9 cellular contexts compared by ENCODE assay signal in genomic region chr11:70568504-70569172, GRCh38.
DNase-seq lines count a peak whose midpoint lies in the region; ATAC-seq and TF ChIP-seq lines count a peak whose summit lies in the region.
"Had no signal": no experiment of that assay in that cellular context is flagged by ENCODE, and none has a peak within 500 bp of the region (broad histone marks: within the 10 kb centered on the region; RNA-seq: fewer than 3 reads in every experiment).

No MANE protein-coding gene starts in this region.

- H3K4me1 ChIP-seq in GM23248 (ENCODE audit: insufficient read depth) (0 out of 2 replicates have a peak, but pooled peaks cover 10% of the 10 kb centered on the region), skeletal muscle tissue (ENCODE audit: control insufficient read depth in 3 of 3, insufficient read depth in 3 of 3, low read length in 3 of 3) (peaks cover 7 to 16% (median 13%) of the 10 kb centered on the region in 3 donors)

- H3K4me3 ChIP-seq in GM23248 (peak overlapping the region; percentile 74), astrocyte of the spinal cord (ENCODE audit: low read depth, low read length) (peak overlapping the region; percentile 30), skeletal muscle tissue (ENCODE audit: low read length in 3 of 3) (peak overlapping the region; percentile 53 to 75 (median 68))
- H3K4me3 ChIP-seq: GM12878 had no signal

- H3K36me3 ChIP-seq in GM23248 (ENCODE audit: low read depth): no peaks in the 10 kb centered on the region
- no peaks in the 10 kb centered on the region for H3K36me3 ChIP-seq in skeletal muscle tissue (ENCODE audit: control insufficient read depth in 3 of 3, insufficient read depth in 3 of 3, low read length in 3 of 3)

- no peak for ATAC-seq in GM21367 (IDR thresholded peaks at IDR 0.05; ENCODE audit: unreplicated experiment)
- ATAC-seq in GM21723 (IDR thresholded peaks at IDR 0.05; ENCODE audit: unreplicated experiment): no peak
- ATAC-seq: GM12878 had no signal

- no peaks in the 10 kb centered on the region for H3K9me3 ChIP-seq in GM23248 (ENCODE audit: low read depth)
- no peaks in the 10 kb centered on the region for H3K9me3 ChIP-seq in skeletal muscle tissue (ENCODE audit: control insufficient read depth in 3 of 3, low read length in 3 of 3)

- no peaks in the 10 kb centered on the region for H3K9me2 ChIP-seq in GM23248 (ENCODE audit: insufficient read depth)

- peaks cover 9% of the 10 kb centered on the region; the same call in 1 of the 2 replicates for H3F3A ChIP-seq in GM23248 (ENCODE audit: insufficient read depth)

- no peaks in the 10 kb centered on the region for H3K27me3 ChIP-seq in GM23248 (replicated peaks; ENCODE audit: insufficient read depth)
- H3K27me3 ChIP-seq in skeletal muscle tissue (ENCODE audit: control insufficient read depth in 3 of 3, insufficient read depth in 3 of 3, low read length in 3 of 3): peaks cover 10 to 26% (median 11%) of the 10 kb centered on the region in 3 donors

- 13 to 19% methylated on average over 15 to 16 of the region's 16 CpGs for WGBS in GM23248 (ENCODE audit: low coverage in 1 of 2, low lambda C conversion rate in 2 of 2, missing lambda C conversion rate in 2 of 2), 2 experiments

- peak overlapping the region; percentile 94 for H3K4me2 ChIP-seq in GM23248 (ENCODE audit: unreplicated experiment)

- in situ Hi-C loops in GM23248 (cut with MboI) (no loop called here), astrocyte of the spinal cord (cut with HindIII; ENCODE audit: low sequenced_read_pairs) (no loop called here)

- peak overlapping the region; percentile 68 for H3K9ac ChIP-seq in GM23248
- peak overlapping the region in 2 of 3 donors; percentile 30 to 68 for H3K9ac ChIP-seq in skeletal muscle tissue (ENCODE audit: low read depth in 1 of 3, low read length in 3 of 3)

- peak overlapping the region; percentile 96 for H2AFZ ChIP-seq in GM23248

- no peaks in the 10 kb centered on the region for H4K20me1 ChIP-seq in GM23248 (ENCODE audit: insufficient read depth)

- H3K27ac ChIP-seq in GM23248 (peak overlapping the region; percentile 62), skeletal muscle tissue (ENCODE audit: low read depth, low read length) (peak overlapping the region; percentile 17)

- peak; percentile 21 for TF ChIP-seq CTCF in astrocyte of the spinal cord (IDR thresholded peaks at IDR 0.05; ENCODE audit: low read depth, low read length)

- H3K79me2 ChIP-seq in GM23248 (ENCODE audit: insufficient read depth): no peaks in the 10 kb centered on the region

- DNase-seq in GM23248 (peak; percentile 75), astrocyte of the spinal cord (ENCODE audit: low read depth, low spot score) (peak; percentile 33), hepatic stellate cell (ENCODE audit: low spot score) (peak; percentile 93), NCI-H128 (lab: John Stamatoyannopoulos, UW; ENCODE audit: unreplicated experiment) (no peak), NCI-H345 (lab: John Stamatoyannopoulos, UW) (no peak)

Comparison
In these comparisons a context has a peak if more than half of its experiments do, and no peak if none do; other contexts are left out.
1. DNase-seq: peak in GM23248 (single experiment), astrocyte of the spinal cord (single experiment) and hepatic stellate cell (single experiment); none in NCI-H128 (single experiment) and NCI-H345 (single experiment).
2. Peak in every context shown above with its lines, with median percentiles within 50 percentile points of each other: H3K4me3 ChIP-seq.